Comparison of ENCODE assay signal across 11 cellular contexts in genomic region chr17:77461277-77462057, GRCh38.
A peak's percentile ranks its signal among the peaks of the same experiment; 100 is the strongest.
DNase-seq lines count a peak whose midpoint lies in the region; ATAC-seq and TF ChIP-seq lines count a peak whose summit lies in the region.
"Had no signal": no experiment of that assay in that cellular context is flagged by ENCODE, and none has a peak within 500 bp of the region (broad histone marks: within the 10 kb centered on the region; RNA-seq: fewer than 3 reads in every experiment).

No MANE protein-coding gene starts in this region.

- peaks cover 66 to 77% of the 10 kb centered on the region in 2 donors for H3K4me1 Mint-ChIP-seq in natural killer cell treated with Interleukin-12 subunit alpha and Interleukin-12 subunit beta and Interleukin-15 and Interleukin-18, amount 100 ng/mL, for 72 hours (ENCODE audit: low read depth in 2 of 2)

- peak overlapping the region; percentile 99 for H3K27ac Mint-ChIP-seq in natural killer cell treated with Interleukin-12 subunit alpha and Interleukin-12 subunit beta and Interleukin-15 and Interleukin-18, amount 100 ng/mL, for 72 hours

- H3K4me3 ChIP-seq in BLaER1 treated with 17β-estradiol and CSF1 and Interleukin-3, amounts not matched to agents 10 nM and 100 nM, result peak overlapping the region in 9 of 10 experiments; percentile 3 to 72 (median 57); a peak in 14 of 20 replicates
- H3K4me3 ChIP-seq in HUES64 (ENCODE audit: low read length) (no peak overlapping the region), body of pancreas (no peak overlapping the region)

- H3K27ac ChIP-seq in BLaER1 treated with 17β-estradiol and CSF1 and Interleukin-3, amounts not matched to agents 10 nM and 100 nM, result peak overlapping the region; percentile 83 to 99 (median 92)
- peak overlapping the region; percentile 5 for H3K27ac ChIP-seq in HUES64 (ENCODE audit: low read depth, low read length)
- H3K27ac ChIP-seq in body of pancreas, result peak overlapping the region in 3 of 4 donors; percentile 10 to 33 (median 21)
- H3K27ac ChIP-seq: epithelial cell of prostate had no signal

- H3K27me3 Mint-ChIP-seq in natural killer cell treated with Interleukin-12 subunit alpha and Interleukin-12 subunit beta and Interleukin-15 and Interleukin-18, amount 100 ng/mL, for 72 hours, result no peaks in the 10 kb centered on the region

- no peak for DNase-seq in body of pancreas
- no peak for DNase-seq in natural killer cell treated with Interleukin-12 subunit alpha and Interleukin-12 subunit beta and Interleukin-15 and Interleukin-18, amount 100 ng/mL, for 72 hours (ENCODE audit: low spot score)
- DNase-seq in AG08395 (ENCODE audit: low spot score), result no peak
- no peak for DNase-seq in DMS153 (lab: John Stamatoyannopoulos, UW)
- DNase-seq: mammary epithelial cell, SHP77 had no signal

- H3K9me3 Mint-ChIP-seq in natural killer cell treated with Interleukin-12 subunit alpha and Interleukin-12 subunit beta and Interleukin-15 and Interleukin-18, amount 100 ng/mL, for 72 hours, result no peaks in the 10 kb centered on the region

- peak overlapping the region; percentile 77 to 99 (median 83) for H3K9ac ChIP-seq in BLaER1 treated with 17β-estradiol and CSF1 and Interleukin-3, amounts not matched to agents 10 nM and 100 nM
- H3K9ac ChIP-seq in HUES64 (ENCODE audit: low read depth, low read length), result no peak overlapping the region

- TF ChIP-seq CTCF in body of pancreas (IDR thresholded peaks at IDR 0.05), result no peak

- TF ChIP-seq POLR2A in body of pancreas (IDR thresholded peaks at IDR 0.05), result no peak

- intact Hi-C loops in body of pancreas (cut with DNase I), result no loop called here

- WGBS in HUES64, result 89% methylated on average over 15 of the region's 16 CpGs
- 74 to 78% methylated on average over 16 of the region's 16 CpGs for WGBS in body of pancreas, 2 donors

- H3K27me3 ChIP-seq in BLaER1 treated with 17β-estradiol and CSF1 and Interleukin-3, amounts not matched to agents 10 nM and 100 nM, result no peaks in the 10 kb centered on the region
- H3K27me3 ChIP-seq in HUES64 (ENCODE audit: insufficient read depth, low read length) (no peaks in the 10 kb centered on the region), body of pancreas (no peaks in the 10 kb centered on the region)

- peak overlapping the region; percentile 98 to 100 (median 99) for H3K4me2 ChIP-seq in BLaER1 treated with 17β-estradiol and CSF1 and Interleukin-3, amounts not matched to agents 10 nM and 100 nM

- peak overlapping the region; percentile 85 for H3K4me3 Mint-ChIP-seq in natural killer cell treated with Interleukin-12 subunit alpha and Interleukin-12 subunit beta and Interleukin-15 and Interleukin-18, amount 100 ng/mL, for 72 hours

- peaks cover 0 to 53% (median 24%) of the 10 kb centered on the region in 11 experiments; a peak in 13 of 22 replicates for H3K36me3 ChIP-seq in BLaER1 treated with 17β-estradiol and CSF1 and Interleukin-3, amounts not matched to agents 10 nM and 100 nM
- H3K36me3 ChIP-seq in HUES64 (ENCODE audit: insufficient read depth, low read length) (no peaks in the 10 kb centered on the region), body of pancreas (replicated peaks in 1 of 2; ENCODE audit: insufficient read depth in 1 of 2, low read depth in 2 of 2) (no peaks in the 10 kb centered on the region)

- H3K36me3 Mint-ChIP-seq in natural killer cell treated with Interleukin-12 subunit alpha and Interleukin-12 subunit beta and Interleukin-15 and Interleukin-18, amount 100 ng/mL, for 72 hours, result peaks cover 4% of the 10 kb centered on the region

- peaks cover 96 to 100% (median 97%) of the 10 kb centered on the region in 10 experiments for H3K4me1 ChIP-seq in BLaER1 treated with 17β-estradiol and CSF1 and Interleukin-3, amounts not matched to agents 10 nM and 100 nM
- H3K4me1 ChIP-seq in HUES64 (ENCODE audit: insufficient read depth, low read length), result peaks cover 26% of the 10 kb centered on the region
- peaks cover 45% of the 10 kb centered on the region for H3K4me1 ChIP-seq in body of pancreas

- H3K9me3 ChIP-seq in BLaER1 treated with 17β-estradiol and CSF1 and Interleukin-3, amounts not matched to agents 10 nM and 100 nM (replicated peaks in 1 of 11), result no peaks in the 10 kb centered on the region
- H3K9me3 ChIP-seq in HUES64 (ENCODE audit: insufficient read depth, low read depth, low read length) (no peaks in the 10 kb centered on the region), body of pancreas (no peaks in the 10 kb centered on the region)

- ATAC-seq in body of pancreas, result no peak
- no peak for ATAC-seq in natural killer cell treated with Interleukin-12 subunit alpha and Interleukin-12 subunit beta and Interleukin-15 and Interleukin-18, amount 100 ng/mL, for 72 hours
- ATAC-seq in GM21367 (IDR thresholded peaks at IDR 0.05; ENCODE audit: unreplicated experiment), result no peak
- ATAC-seq in HG02759 (IDR thresholded peaks at IDR 0.05; ENCODE audit: unreplicated experiment), result no peak

- peaks cover 8 to 80% (median 39%) of the 10 kb centered on the region in 11 experiments; a peak in 20 of 22 replicates for H4K20me1 ChIP-seq in BLaER1 treated with 17β-estradiol and CSF1 and Interleukin-3, amounts not matched to agents 10 nM and 100 nM

Comparison
In these comparisons a context has a peak if more than half of its experiments do, and no peak if none do; other contexts are left out.
1. H3K27ac ChIP-seq: peak in every context shown above with its lines; median percentile 92 in BLaER1 treated with 17β-estradiol and CSF1 and Interleukin-3, amounts not matched to agents 10 nM and 100 nM; 21 in body of pancreas; 5 in HUES64.
2. H3K4me3 ChIP-seq: peak in BLaER1 treated with 17β-estradiol and CSF1 and Interleukin-3, amounts not matched to agents 10 nM and 100 nM (9 of 10); none in HUES64 (single experiment) and body of pancreas (0 of 2).